10 cellular contexts compared by ENCODE assay signal in the genomic region with DNA sequence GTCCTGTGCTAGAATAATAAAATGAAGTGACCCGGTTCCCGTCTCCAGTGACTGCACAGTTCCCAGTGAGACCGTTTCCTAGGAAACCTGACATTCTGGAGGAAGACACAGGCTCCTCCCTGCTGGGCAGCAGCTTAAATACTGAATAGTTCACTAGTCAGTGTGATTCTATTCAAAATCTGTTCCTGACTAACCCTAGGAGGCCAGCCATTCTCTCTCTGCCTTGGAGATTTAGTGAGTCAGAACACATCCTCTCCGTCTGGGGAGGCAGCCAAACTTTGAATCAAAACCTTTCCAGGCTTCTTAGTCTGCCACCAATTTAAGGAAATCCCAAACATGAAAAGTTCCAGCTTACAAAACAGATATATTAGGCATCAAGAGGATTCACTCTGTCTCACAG. TPM values are rescaled to one million over a fixed set of nuclear protein-coding genes. Genes with fewer than 3 reads are reported as not detected.
A peak's percentile ranks its signal among the peaks of the same experiment; 100 is the strongest.
DNase-seq lines count a peak whose midpoint lies in the region; ATAC-seq and TF ChIP-seq lines count a peak whose summit lies in the region.
"Had no signal": no experiment of that assay in that cellular context is flagged by ENCODE, and none has a peak within 500 bp of the region (broad histone marks: within the 10 kb centered on the region; RNA-seq: fewer than 3 reads in every experiment).

No MANE protein-coding gene starts in this region.

- CTCF ChIA-PET in MCF 10A (lab: Yijun Ruan, JAX) = interaction anchor here (2.0 kb wide), 1 partner anchor 10 kb away, joined by 8 read pairs; the partner anchor contains the start of genes RPL27A and TRIM66

- H3K4me1 ChIP-seq in stomach = peaks cover 3 to 20% (median 9%) of the 10 kb centered on the region in 4 donors

- POLR2A ChIA-PET in MCF 10A (lab: Yijun Ruan, JAX) = interaction anchor here (0.5 to 4.9 kb wide), 8 partner anchors 10 to 467 kb away, joined by 3 to 63 read pairs (median 3); partner anchors contain the start of genes RPL27A and TRIM66

- no peaks in the 10 kb centered on the region for H3K9me3 ChIP-seq in stomach

- TF ChIP-seq EP300 in stomach (IDR thresholded peaks at IDR 0.05) = no peak

- H3K27ac Mint-ChIP-seq in MCF 10A (ENCODE audit: low read depth, unreplicated experiment) = peak overlapping the region; percentile 91
- no peak overlapping the region for H3K27ac Mint-ChIP-seq in stimulated activated memory B cell treated with anti-CD40 and anti-IgM and Interleukin-4, amounts not matched to agents 10 μg/mL and 1 μg/mL and 100 μg/mL, for 72 hours
- H3K27ac Mint-ChIP-seq: activated B cell treated with CpG ODN at 0.5 μM for 24 hours, B cell had no signal

- H3K4me3 ChIP-seq in stomach = no peak overlapping the region

- TSS peak; percentile 7 for BruUV-seq in MCF 10A (replicated peaks; lab: Mats Ljungman, UMichigan)

- peaks cover 0 to 42% (median 29%) of the 10 kb centered on the region in 4 donors for H3K36me3 ChIP-seq in stomach

- H3K27me3 Mint-ChIP-seq in MCF 10A (ENCODE audit: insufficient read depth, unreplicated experiment) = no peaks in the 10 kb centered on the region
- no peaks in the 10 kb centered on the region for H3K27me3 Mint-ChIP-seq in stimulated activated memory B cell treated with anti-CD40 and anti-IgM and Interleukin-4, amounts not matched to agents 10 μg/mL and 1 μg/mL and 100 μg/mL, for 72 hours
- H3K27me3 Mint-ChIP-seq: activated B cell treated with CpG ODN at 0.5 μM for 24 hours, B cell had no signal

- H3K9me3 Mint-ChIP-seq in MCF 10A (ENCODE audit: unreplicated experiment) = no peaks in the 10 kb centered on the region
- H3K9me3 Mint-ChIP-seq in stimulated activated memory B cell treated with anti-CD40 and anti-IgM and Interleukin-4, amounts not matched to agents 10 μg/mL and 1 μg/mL and 100 μg/mL, for 72 hours = no peaks in the 10 kb centered on the region
- H3K9me3 Mint-ChIP-seq: activated B cell treated with CpG ODN at 0.5 μM for 24 hours had no signal

- 42 to 71% (median 62%) methylated on average over 4 of the region's 4 CpGs for WGBS in stomach, 5 donors

- DNase-seq in NCI-H1694 treated with DMSO at 0.1 percent for 48 hours (lab: John Stamatoyannopoulos, UW) = peak; percentile 37
- DNase-seq in NCI-H1694 (lab: John Stamatoyannopoulos, UW) = no peak
- peak; percentile 87 for DNase-seq in MCF 10A (ENCODE audit: unreplicated experiment)
- DNase-seq in iPS-NIHi11 (ENCODE audit: low spot score) = peak; percentile 75
- DNase-seq in stomach = no peak
- no peak for DNase-seq in HuH-7.5 (ENCODE audit: low spot score)
- DNase-seq: activated B cell treated with CpG ODN at 0.5 μM for 24 hours had no signal

- H3K4me3 Mint-ChIP-seq in MCF 10A (ENCODE audit: unreplicated experiment) = peak overlapping the region; percentile 21
- H3K4me3 Mint-ChIP-seq in stimulated activated memory B cell treated with anti-CD40 and anti-IgM and Interleukin-4, amounts not matched to agents 10 μg/mL and 1 μg/mL and 100 μg/mL, for 72 hours = no peak overlapping the region
- H3K4me3 Mint-ChIP-seq: activated B cell treated with CpG ODN at 0.5 μM for 24 hours, B cell had no signal

- ATAC-seq in HG03432 (IDR thresholded peaks at IDR 0.05; ENCODE audit: unreplicated experiment) = no peak
- no peak for ATAC-seq in stimulated activated memory B cell treated with anti-CD40 and anti-IgM and Interleukin-4, amounts not matched to agents 10 μg/mL and 1 μg/mL and 100 μg/mL, for 72 hours

- peaks cover 15% of the 10 kb centered on the region for H3K4me1 Mint-ChIP-seq in MCF 10A (ENCODE audit: insufficient read depth, unreplicated experiment)
- H3K4me1 Mint-ChIP-seq in stimulated activated memory B cell treated with anti-CD40 and anti-IgM and Interleukin-4, amounts not matched to agents 10 μg/mL and 1 μg/mL and 100 μg/mL, for 72 hours = no peaks in the 10 kb centered on the region
- H3K4me1 Mint-ChIP-seq: activated B cell treated with CpG ODN at 0.5 μM for 24 hours, B cell had no signal

- H3K36me3 Mint-ChIP-seq in MCF 10A (ENCODE audit: insufficient read depth, unreplicated experiment) = peaks cover 51% of the 10 kb centered on the region
- peaks cover 34% of the 10 kb centered on the region for H3K36me3 Mint-ChIP-seq in stimulated activated memory B cell treated with anti-CD40 and anti-IgM and Interleukin-4, amounts not matched to agents 10 μg/mL and 1 μg/mL and 100 μg/mL, for 72 hours

- intact Hi-C loops in MCF 10A (cut with micrococcal nuclease) = loop anchor here (1.0 to 5.0 kb wide), 3 partner anchors 67 to 344 kb away; no protein-coding TSS in a partner anchor
- intact Hi-C loops in stomach (cut with DNase I; ENCODE audit: low total_unique reads) = no loop called here

- H3K27me3 ChIP-seq in stomach = no peaks in the 10 kb centered on the region

- peak overlapping the region; percentile 31 to 82 (median 79) for H3K27ac ChIP-seq in stomach

- TF ChIP-seq CTCF in MCF 10A (IDR thresholded peaks at IDR 0.05; ENCODE audit: unreplicated experiment) (no peak), stomach (IDR thresholded peaks at IDR 0.05) (no peak)

- no peak for TF ChIP-seq POLR2A in stomach (IDR thresholded peaks at IDR 0.05)

RNA-seq across cellular contexts. Expression of gene TRIM66, which starts 11.2 kb away (rescaled TPM):
- total RNA-seq in MCF 10A (2022) = 27.3 and 27.4 TPM in 2 replicates
- total RNA-seq in stomach = 1 to 10 TPM; 2.3 to 8.7 (median 7.0) TPM
- polyA plus RNA-seq in stomach = 1 to 10 TPM in 2 of 3 donors, under 1 TPM in 1; 0.76 to 1.9 (median 1.2) TPM

RNA-seq across cellular contexts. Expression of gene RPL27A, which starts 11.3 kb away (rescaled TPM):
- total RNA-seq in MCF 10A (2022) (1,377 TPM in 2 replicates), stomach (1,000 to 10,000 TPM in 1 of 5 donors, 100 to 1,000 TPM in 4; 138 to 1,118 (median 938) TPM)
- polyA plus RNA-seq in stomach = 1,000 to 10,000 TPM; 3,539 to 4,507 (median 3,746) TPM

Comparison
In these comparisons a context has a peak if more than half of its experiments do, and no peak if none do; other contexts are left out.
1. DNase-seq: peak in NCI-H1694 treated with DMSO at 0.1 percent for 48 hours (single experiment), MCF 10A (single experiment) and iPS-NIHi11 (single experiment); none in NCI-H1694 (single experiment), stomach (single experiment) and HuH-7.5 (single experiment).